ENCODE assay signal across 1 cellular context in the genomic region with DNA sequence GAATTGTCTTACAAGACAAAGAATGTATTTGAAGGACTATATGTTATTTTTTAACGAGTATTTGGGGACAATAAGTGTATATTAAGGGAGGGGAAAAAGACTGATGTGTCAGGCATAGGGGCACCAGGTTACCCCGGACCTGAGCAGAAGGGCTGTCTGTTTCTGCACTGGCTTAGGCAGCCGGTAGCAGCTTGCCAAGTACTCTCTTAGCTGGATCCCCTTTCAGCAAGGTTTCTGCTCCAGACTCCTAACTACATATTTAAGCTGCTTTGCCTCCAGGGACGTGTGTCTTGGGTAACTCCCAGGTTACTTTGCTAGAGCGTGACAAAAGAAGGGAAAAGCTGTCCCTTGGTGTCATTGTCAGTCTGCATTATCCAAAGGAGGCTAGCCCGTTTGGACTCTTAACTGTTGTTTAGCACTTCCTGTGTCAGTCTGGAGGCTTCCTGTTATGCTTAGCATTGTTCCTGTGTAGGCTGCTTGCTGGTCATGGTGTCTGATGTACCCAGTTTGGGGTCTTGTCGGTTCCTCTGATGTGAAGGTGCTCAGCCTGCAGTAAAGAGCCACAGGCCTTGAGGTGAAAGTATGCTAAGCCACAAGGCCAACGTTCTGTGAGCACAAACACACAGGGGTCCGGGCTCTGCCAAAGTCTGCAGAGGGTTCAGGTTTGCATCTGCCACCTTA.
TF ChIP-seq lines count a peak whose summit lies in the region.

No MANE protein-coding gene starts in this region.

TF ChIP-seq in endothelial cell of umbilical vein, 7 proteins besides CTCF, POLR2A, EP300 and RAD21:
- TF ChIP-seq GATA2 (IDR thresholded peaks at IDR 0.05; ENCODE audit: insufficient read depth, insufficient read length, low read depth, low read length) (no peak), EZH2 (IDR thresholded peaks at IDR 0.05; ENCODE audit: borderline replicate concordance, low read depth, low read length, severe bottlenecking) (no peak), MYC (IDR thresholded peaks at IDR 0.05; ENCODE audit: low read depth, low read length) (no peak), POLR2AphosphoS5 (IDR thresholded peaks at IDR 0.05; ENCODE audit: insufficient read depth, low read depth, low read length) (no peak), FOS (IDR thresholded peaks at IDR 0.05; ENCODE audit: borderline replicate concordance, insufficient read depth, low read length) (no peak), JUN (IDR thresholded peaks at IDR 0.05; ENCODE audit: borderline replicate concordance, insufficient read depth, insufficient read length, low read depth) (no peak)
- TF ChIP-seq, protein P1, sequence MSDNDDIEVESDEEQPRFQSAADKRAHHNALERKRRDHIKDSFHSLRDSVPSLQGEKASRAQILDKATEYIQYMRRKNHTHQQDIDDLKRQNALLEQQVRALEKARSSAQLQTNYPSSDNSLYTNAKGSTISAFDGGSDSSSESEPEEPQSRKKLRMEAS (IDR thresholded peaks at IDR 0.05; ENCODE audit: insufficient read depth, insufficient read length): no peak
